Comparison of ENCODE assay signal across 18 cellular contexts in the genomic region with DNA sequence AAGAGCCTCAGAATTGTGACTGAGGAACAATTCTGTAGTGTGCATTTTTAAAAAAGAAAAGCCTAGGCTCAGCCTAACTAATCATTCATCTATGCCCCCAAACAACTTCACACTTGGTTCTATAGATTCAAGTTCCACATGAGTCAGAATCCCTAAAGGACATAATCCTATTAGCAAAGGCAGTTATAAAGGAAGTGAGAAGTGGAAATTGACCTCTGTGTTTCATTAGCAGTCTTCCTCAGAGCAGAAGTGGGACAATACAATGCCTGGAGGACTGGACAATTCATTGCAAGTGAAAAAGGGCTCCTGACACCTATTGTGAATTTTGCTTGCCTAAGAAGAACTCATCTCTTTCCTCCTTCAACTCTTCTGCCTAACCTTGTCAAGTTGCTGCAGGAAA.
DNase-seq lines count a peak whose midpoint lies in the region; TF ChIP-seq lines count a peak whose summit lies in the region.
"Had no signal": no experiment of that assay in that cellular context is flagged by ENCODE, and none has a peak within 500 bp of the region (broad histone marks: within the 10 kb centered on the region; RNA-seq: fewer than 3 reads in every experiment).

No MANE protein-coding gene starts in this region.

- no peaks in the 10 kb centered on the region for H3K36me3 ChIP-seq in tibial artery
- H3K36me3 ChIP-seq: brain microvascular endothelial cell, right lobe of liver had no signal

- CTCF ChIA-PET in activated CD4-positive, alpha-beta T cell treated with anti-CD3 and anti-CD28 coated beads, Interleukin-2, amount 10 ng/mL, durations not matched to agents 7 days and 5 days (lab: Charles Lee) = interaction anchor here (1.2 to 3.0 kb wide), 2 partner anchors 10 to 15 kb away, joined by 3 to 10 read pairs; no protein-coding TSS in a partner anchor

- H3K4me3 Mint-ChIP-seq in activated CD4-positive, alpha-beta T cell treated with anti-CD3 and anti-CD28 coated beads, Interleukin-2, amount 10 ng/mL, durations not matched to agents 7 days and 5 days = no peak overlapping the region
- H3K4me3 Mint-ChIP-seq in dendritic cell treated with granulocyte-macrophage colony-stimulating factor and Interleukin-4, amounts not matched to agents 40 ng/mL and 50 ng/mL, for 4 days = peak overlapping the region; percentile 45

- peak overlapping the region; percentile 72 to 75 for H3K27ac ChIP-seq in tibial artery
- H3K27ac ChIP-seq: brain microvascular endothelial cell, right lobe of liver, testis had no signal

- H3K27me3 ChIP-seq in tibial artery = no peaks in the 10 kb centered on the region
- H3K27me3 ChIP-seq: brain microvascular endothelial cell, right lobe of liver, testis had no signal

- peaks cover 0 to 83% (median 34%) of the 10 kb centered on the region in 4 donors for H3K4me1 ChIP-seq in tibial artery
- H3K4me1 ChIP-seq: right lobe of liver had no signal

- H3K27ac Mint-ChIP-seq in activated CD4-positive, alpha-beta T cell treated with anti-CD3 and anti-CD28 coated beads, Interleukin-2, amount 10 ng/mL, durations not matched to agents 7 days and 5 days = peak overlapping the region; percentile 89
- peak overlapping the region; percentile 90 for H3K27ac Mint-ChIP-seq in dendritic cell treated with granulocyte-macrophage colony-stimulating factor and Interleukin-4, amounts not matched to agents 40 ng/mL and 50 ng/mL, for 4 days

- H3K4me3 ChIP-seq in tibial artery = no peak overlapping the region
- H3K4me3 ChIP-seq: right lobe of liver, testis had no signal

- intact Hi-C loops in dendritic cell treated with granulocyte-macrophage colony-stimulating factor and Interleukin-4, amounts not matched to agents 40 ng/mL and 50 ng/mL, for 4 days (cut with micrococcal nuclease) = loop anchor here (1.0 kb wide), 1 partner anchor 8 kb away; no protein-coding TSS in a partner anchor
- intact Hi-C loops in tibial artery (cut with DNase I; ENCODE audit: low total_unique reads) = no loop called here

- H3K4me1 Mint-ChIP-seq in activated CD4-positive, alpha-beta T cell treated with anti-CD3 and anti-CD28 coated beads, Interleukin-2, amount 10 ng/mL, durations not matched to agents 7 days and 5 days = peaks cover 54% of the 10 kb centered on the region
- H3K4me1 Mint-ChIP-seq in dendritic cell treated with granulocyte-macrophage colony-stimulating factor and Interleukin-4, amounts not matched to agents 40 ng/mL and 50 ng/mL, for 4 days (ENCODE audit: low read depth) = peaks cover 44% of the 10 kb centered on the region

- no peaks in the 10 kb centered on the region for H3K27me3 Mint-ChIP-seq in activated CD4-positive, alpha-beta T cell treated with anti-CD3 and anti-CD28 coated beads, Interleukin-2, amount 10 ng/mL, durations not matched to agents 7 days and 5 days
- no peaks in the 10 kb centered on the region for H3K27me3 Mint-ChIP-seq in dendritic cell treated with granulocyte-macrophage colony-stimulating factor and Interleukin-4, amounts not matched to agents 40 ng/mL and 50 ng/mL, for 4 days

- no peak for TF ChIP-seq CTCF in tibial artery (IDR thresholded peaks at IDR 0.05)

- peaks cover 11% of the 10 kb centered on the region for H3K9me3 Mint-ChIP-seq in activated CD4-positive, alpha-beta T cell treated with anti-CD3 and anti-CD28 coated beads, Interleukin-2, amount 10 ng/mL, durations not matched to agents 7 days and 5 days
- no peaks in the 10 kb centered on the region for H3K9me3 Mint-ChIP-seq in dendritic cell treated with granulocyte-macrophage colony-stimulating factor and Interleukin-4, amounts not matched to agents 40 ng/mL and 50 ng/mL, for 4 days

- H3K9me3 ChIP-seq in tibial artery = no peaks in the 10 kb centered on the region
- H3K9me3 ChIP-seq: right lobe of liver, testis had no signal

- no peak for DNase-seq in activated CD4-positive, alpha-beta T cell treated with anti-CD3 and anti-CD28 coated beads, Interleukin-2, amount 10 ng/mL, durations not matched to agents 7 days and 5 days
- no peak for DNase-seq in activated CD4-positive, alpha-beta T cell treated with anti-CD3 and anti-CD28 coated beads for 4 hours
- DNase-seq in NCI-H82 (lab: John Stamatoyannopoulos, UW) (peak; percentile 62), tibial artery (no peak), activated T-cell treated with anti-CD3 and anti-CD28 coated beads for 4 hours (no peak), AG20443 (ENCODE audit: low spot score) (no peak)
- no peak for DNase-seq in activated CD8-positive, alpha-beta memory T cell treated with anti-CD3 and anti-CD28 coated beads for 24 hours
- DNase-seq: activated CD4-positive, alpha-beta T cell treated with anti-CD3 and anti-CD28 coated beads, Interleukin-2, amount 50 U/mL, for 4 hours; activated effector memory CD4-positive, alpha-beta T cell treated with Interleukin-2 at 50 U/mL for 16 hours; brain microvascular endothelial cell; head of caudate nucleus; NCI-H748 treated with DMSO at 0.1 percent for 48 hours; occipital lobe; right lobe of liver; stimulated activated CD4-positive, alpha-beta T cell treated with anti-CD3 and anti-CD28 coated beads, Interleukin-1b, Interleukin-23, amount 100 ng/mL, for 48 hours; T1000; testis had no signal

- H3K36me3 Mint-ChIP-seq in activated CD4-positive, alpha-beta T cell treated with anti-CD3 and anti-CD28 coated beads, Interleukin-2, amount 10 ng/mL, durations not matched to agents 7 days and 5 days (ENCODE audit: low read depth) = peaks cover 37% of the 10 kb centered on the region
- peaks cover 27% of the 10 kb centered on the region for H3K36me3 Mint-ChIP-seq in dendritic cell treated with granulocyte-macrophage colony-stimulating factor and Interleukin-4, amounts not matched to agents 40 ng/mL and 50 ng/mL, for 4 days (ENCODE audit: low read depth)

- POLR2A ChIA-PET in activated CD4-positive, alpha-beta T cell treated with anti-CD3 and anti-CD28 coated beads, Interleukin-2, amount 10 ng/mL, durations not matched to agents 7 days and 5 days (lab: Charles Lee) = no interaction called here
